ENCODE assay signal across 7 cellular contexts in genomic region chr9:130054428-130054786, GRCh38. TPM values are rescaled to one million over a fixed set of nuclear protein-coding genes. Genes with fewer than 3 reads are reported as not detected.
DNase-seq lines count a peak whose midpoint lies in the region; ATAC-seq and TF ChIP-seq lines count a peak whose summit lies in the region.

No MANE protein-coding gene starts in this region.

- H3K27me3 ChIP-seq in HL-60 (ENCODE audit: insufficient read depth, poor library complexity, severe bottlenecking) (no peaks in the 10 kb centered on the region), iPS DF 6.9 (ENCODE audit: control insufficient read depth, insufficient read depth, low read length) (no peaks in the 10 kb centered on the region)

- H3K36me3 ChIP-seq in iPS DF 6.9 (ENCODE audit: control insufficient read depth, insufficient read depth, low read length), result no peaks in the 10 kb centered on the region

- H3K4me3 Mint-ChIP-seq in activated T-helper 17 cell treated with anti-CD3 and anti-CD28 coated beads, Interleukin-2, amount 50 U/mL, for 72 hours, result peak overlapping the region; percentile 92
- H3K4me3 Mint-ChIP-seq in stimulated activated memory B cell treated with anti-CD40 and anti-IgM and Interleukin-4, amounts not matched to agents 10 μg/mL and 1 μg/mL and 100 μg/mL, for 72 hours, result peak overlapping the region; percentile 96

- H3K4me3 ChIP-seq in HL-60 (replicated peaks; ENCODE audit: insufficient read depth, low read length) (peak overlapping the region; percentile 81), iPS DF 6.9 (ENCODE audit: low read length) (peak overlapping the region; percentile 89; the same call in 1 of the 2 replicates)

- no CpG with 5 or more reads among the region's 10 CpGs for WGBS in iPS DF 6.9 (ENCODE audit: insufficient coverage, insufficient read length)

- no peaks in the 10 kb centered on the region for H3K4me1 ChIP-seq in iPS DF 6.9 (ENCODE audit: control insufficient read depth, insufficient read depth, low read length)

- DNase-seq in HL-60 (ENCODE audit: low read depth in 1 of 2, low spot score in 1 of 2), result no peak
- DNase-seq in iPS DF 6.9 (ENCODE audit: low read depth, low spot score), result no peak
- DNase-seq in HPDE6-E6E7 (ENCODE audit: extremely low spot score), result no peak
- no peak for DNase-seq in GM10248 (ENCODE audit: extremely low spot score)
- DNase-seq in GDM1 (lab: John Stamatoyannopoulos, UW), result no peak

- peak overlapping the region; percentile 94 for H3K27ac ChIP-seq in HL-60 (replicated peaks)
- no peak overlapping the region for H3K27ac ChIP-seq in iPS DF 6.9 (ENCODE audit: low read length)

- H3K9me3 ChIP-seq in iPS DF 6.9 (ENCODE audit: control insufficient read depth, insufficient read depth, low read length), result no peaks in the 10 kb centered on the region

- CTCF ChIA-PET in GM10248 (lab: Yijun Ruan, JAX), result interaction anchor here (1.8 kb wide), 1 partner anchor 10 kb away, joined by 10 read pairs; no protein-coding TSS in a partner anchor

- H3K27ac Mint-ChIP-seq in activated T-helper 17 cell treated with anti-CD3 and anti-CD28 coated beads, Interleukin-2, amount 50 U/mL, for 72 hours, result peak overlapping the region; percentile 94
- peak overlapping the region; percentile 90 for H3K27ac Mint-ChIP-seq in stimulated activated memory B cell treated with anti-CD40 and anti-IgM and Interleukin-4, amounts not matched to agents 10 μg/mL and 1 μg/mL and 100 μg/mL, for 72 hours

- peaks cover 16% of the 10 kb centered on the region for H3K36me3 Mint-ChIP-seq in activated T-helper 17 cell treated with anti-CD3 and anti-CD28 coated beads, Interleukin-2, amount 50 U/mL, for 72 hours (ENCODE audit: low read depth)
- H3K36me3 Mint-ChIP-seq in stimulated activated memory B cell treated with anti-CD40 and anti-IgM and Interleukin-4, amounts not matched to agents 10 μg/mL and 1 μg/mL and 100 μg/mL, for 72 hours, result peaks cover 10% of the 10 kb centered on the region

- H3K4me1 Mint-ChIP-seq in activated T-helper 17 cell treated with anti-CD3 and anti-CD28 coated beads, Interleukin-2, amount 50 U/mL, for 72 hours, result peaks cover 9% of the 10 kb centered on the region
- peaks cover 21% of the 10 kb centered on the region for H3K4me1 Mint-ChIP-seq in stimulated activated memory B cell treated with anti-CD40 and anti-IgM and Interleukin-4, amounts not matched to agents 10 μg/mL and 1 μg/mL and 100 μg/mL, for 72 hours

- H3K9me3 Mint-ChIP-seq in activated T-helper 17 cell treated with anti-CD3 and anti-CD28 coated beads, Interleukin-2, amount 50 U/mL, for 72 hours, result no peaks in the 10 kb centered on the region
- no peaks in the 10 kb centered on the region for H3K9me3 Mint-ChIP-seq in stimulated activated memory B cell treated with anti-CD40 and anti-IgM and Interleukin-4, amounts not matched to agents 10 μg/mL and 1 μg/mL and 100 μg/mL, for 72 hours

- POLR2A ChIA-PET in GM10248 (lab: Yijun Ruan, JAX), result no interaction called here

- ATAC-seq in activated T-helper 17 cell treated with anti-CD3 and anti-CD28 coated beads, Interleukin-2, amount 50 U/mL, for 72 hours (replicated peaks), result no peak
- no peak for ATAC-seq in stimulated activated memory B cell treated with anti-CD40 and anti-IgM and Interleukin-4, amounts not matched to agents 10 μg/mL and 1 μg/mL and 100 μg/mL, for 72 hours

- TF ChIP-seq CTCF in HL-60 (IDR thresholded peaks at IDR 0.05; ENCODE audit: insufficient read depth, low read length), result no peak
- no peak for TF ChIP-seq CTCF in GM10248 (IDR thresholded peaks at IDR 0.05; ENCODE audit: control extremely low read depth, extremely low read depth, low read depth, missing control alignments)

- no peaks in the 10 kb centered on the region for H3K27me3 Mint-ChIP-seq in activated T-helper 17 cell treated with anti-CD3 and anti-CD28 coated beads, Interleukin-2, amount 50 U/mL, for 72 hours
- H3K27me3 Mint-ChIP-seq in stimulated activated memory B cell treated with anti-CD40 and anti-IgM and Interleukin-4, amounts not matched to agents 10 μg/mL and 1 μg/mL and 100 μg/mL, for 72 hours, result no peaks in the 10 kb centered on the region

RNA-seq across cellular contexts. Expression of gene GPR107, which starts 0.7 kb away (rescaled TPM):
- 10 to 100 TPM; 28.1 to 32.6 TPM for total RNA-seq in activated T-helper 17 cell treated with anti-CD3 and anti-CD28 coated beads, Interleukin-2, amount 50 U/mL, for 72 hours

RNA-seq across cellular contexts. Expression of gene FNBP1, which starts 11.4 kb away (rescaled TPM):
- total RNA-seq in activated T-helper 17 cell treated with anti-CD3 and anti-CD28 coated beads, Interleukin-2, amount 50 U/mL, for 72 hours, result 100 to 1,000 TPM; 173 to 492 TPM
